In the genomic region with DNA sequence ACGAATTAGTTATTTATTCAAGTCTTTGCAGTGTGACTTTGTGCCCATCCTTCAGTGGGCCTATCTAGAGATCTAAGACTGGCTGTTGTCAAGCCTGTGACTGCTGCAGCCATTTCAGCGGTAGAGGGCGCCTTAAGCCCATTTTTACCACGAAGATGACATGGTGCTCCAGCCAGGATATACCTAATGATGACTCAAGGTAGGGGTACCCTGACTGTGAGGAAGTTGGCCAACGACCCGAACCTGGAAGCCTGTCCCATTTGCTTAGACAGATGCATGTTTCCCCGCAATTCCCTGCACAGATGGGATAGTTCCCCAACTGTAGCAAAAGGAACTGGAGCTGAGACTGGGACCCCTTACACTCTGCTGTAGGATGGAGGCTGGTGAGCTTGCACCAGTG, we compare ENCODE assay signal across 8 cellular contexts. TPM values are rescaled to one million over a fixed set of nuclear protein-coding genes. Genes with fewer than 3 reads are reported as not detected.
DNase-seq lines count a peak whose midpoint lies in the region; ATAC-seq and TF ChIP-seq lines count a peak whose summit lies in the region.

No MANE protein-coding gene starts in this region.

- ATAC-seq in Panc1 (peak; percentile 69), HG03097 (IDR thresholded peaks at IDR 0.05; ENCODE audit: low FRiP score, unreplicated experiment) (no peak), HG03135 (IDR thresholded peaks at IDR 0.05; ENCODE audit: unreplicated experiment) (no peak)

- H3K4me1 ChIP-seq in A673 (ENCODE audit: insufficient read depth, low read length, poor library complexity, severe bottlenecking): no peaks in the 10 kb centered on the region
- no peaks in the 10 kb centered on the region for H3K4me1 ChIP-seq in Panc1 (ENCODE audit: control insufficient read depth, insufficient read depth, low read length)
- H3K4me1 ChIP-seq in thyroid gland: no peaks in the 10 kb centered on the region

- in situ Hi-C loops in Panc1 (cut with HindIII; ENCODE audit: low pct_unique_long_range_greater_than_20kb, low sequenced_read_pairs): no loop called here

- DNase-seq in A673 (ENCODE audit: low spot score) (peak; percentile 76), H7 (peak; percentile 69), Panc1 (ENCODE audit: low read depth, low spot score) (no peak), foreskin melanocyte (peak; percentile 5), thyroid gland (no peak)
- no peak for DNase-seq in activated CD8-positive, alpha-beta memory T cell treated with anti-CD3 and anti-CD28 coated beads, Interleukin-2, amount 50 U/mL, for 4 hours

- 60 to 68% methylated on average over 7 of the region's 7 CpGs for WGBS in thyroid gland, 2 donors

- no peak overlapping the region for H3K4me3 ChIP-seq in A673 (ENCODE audit: low read depth, low read length, poor library complexity, severe bottlenecking)
- H3K4me3 ChIP-seq in H7 (ENCODE audit: insufficient read depth, low read depth, low read length): no peak overlapping the region
- H3K4me3 ChIP-seq in Panc1 (ENCODE audit: low read depth in 2 of 2, low read length in 2 of 2): no peak overlapping the region
- no peak overlapping the region for H3K4me3 ChIP-seq in thyroid gland (replicated peaks in 1 of 3)

- TF ChIP-seq CTCF in A673 (conservative IDR thresholded peaks at IDR 0.05; ENCODE audit: low read depth, low read length) (peak; percentile 87), Panc1 (IDR thresholded peaks at IDR 0.05) (peak; percentile 78), thyroid gland (IDR thresholded peaks at IDR 0.05) (no peak)

- TF ChIP-seq POLR2A in thyroid gland (IDR thresholded peaks at IDR 0.05): no peak

- no TSS peak for BruUV-seq in A673 (replicated peaks; lab: Mats Ljungman, UMichigan)
- BruUV-seq in Panc1 (replicated peaks; lab: Mats Ljungman, UMichigan): no TSS peak

- intact Hi-C loops in A673 (cut with micrococcal nuclease; ENCODE audit: unreplicated experiment) (loop anchor here (5.0 kb wide), 3 partner anchors 97 to 952 kb away; no protein-coding TSS in a partner anchor), Panc1 (cut with micrococcal nuclease; ENCODE audit: unreplicated experiment) (no loop called here), thyroid gland (cut with DNase I) (no loop called here)

- no peaks in the 10 kb centered on the region for H3K27me3 ChIP-seq in A673 (replicated peaks; ENCODE audit: insufficient read depth, low read depth, low read length, poor library complexity)
- H3K27me3 ChIP-seq in H7 (ENCODE audit: control insufficient read depth, insufficient read depth, low read length): no peaks in the 10 kb centered on the region
- no peaks in the 10 kb centered on the region for H3K27me3 ChIP-seq in Panc1 (ENCODE audit: control insufficient read depth, insufficient read depth, low read length)
- H3K27me3 ChIP-seq in thyroid gland: no peaks in the 10 kb centered on the region

- H3K36me3 ChIP-seq in A673 (ENCODE audit: insufficient read depth, low read length, poor library complexity, severe bottlenecking): no peaks in the 10 kb centered on the region
- H3K36me3 ChIP-seq in H7 (replicated peaks; ENCODE audit: control insufficient read depth, insufficient read depth, low read length): no peaks in the 10 kb centered on the region; the same call in 1 of the 2 replicates
- no peaks in the 10 kb centered on the region for H3K36me3 ChIP-seq in Panc1 (ENCODE audit: control insufficient read depth, insufficient read depth, low read length)
- no peaks in the 10 kb centered on the region for H3K36me3 ChIP-seq in thyroid gland

- CTCF ChIA-PET in A673 (lab: Charles Lee): interaction anchor here (0.6 to 1.6 kb wide), 4 partner anchors 19 to 797 kb away, joined by 3 to 7 read pairs (median 5); no protein-coding TSS in a partner anchor
- CTCF ChIA-PET in Panc1 (lab: Charles Lee): no interaction called here

- no peaks in the 10 kb centered on the region for H3K9me3 ChIP-seq in A673 (ENCODE audit: low read depth, low read length, poor library complexity, severe bottlenecking)
- no peaks in the 10 kb centered on the region for H3K9me3 ChIP-seq in Panc1 (ENCODE audit: control insufficient read depth, insufficient read depth, low read depth, low read length)
- no peaks in the 10 kb centered on the region for H3K9me3 ChIP-seq in thyroid gland

- POLR2A ChIA-PET in A673 (lab: Charles Lee; ENCODE audit: low non-redundant PET): interaction anchor here (0.7 kb wide), 1 partner anchor 1123 kb away, joined by 3 read pairs; no protein-coding TSS in a partner anchor
- POLR2A ChIA-PET in Panc1 (lab: Charles Lee): interaction anchor here (0.6 kb wide), 1 partner anchor 971 kb away, joined by 4 read pairs; no protein-coding TSS in a partner anchor

- H3K27ac ChIP-seq in A673 (ENCODE audit: low read depth, low read length, poor library complexity, severe bottlenecking) (no peak overlapping the region), Panc1 (ENCODE audit: low read length) (no peak overlapping the region), thyroid gland (no peak overlapping the region)

RNA-seq across cellular contexts. Expression of a gene that starts 41.3 kb away (rescaled TPM):
- total RNA-seq in A673 (2021): 39.4 and 41.8 TPM in 2 replicates
- total RNA-seq in H7 (2014; rRNA removed; shearing (Covaris generic)): 31.0 and 60.2 TPM in 2 replicates
- total RNA-seq in Panc1 (2021; ENCODE audit: unreplicated experiment): 22.9 TPM
- polyA plus RNA-seq in Panc1 (2012; ENCODE audit: insufficient read length): 7.4 TPM
- total RNA-seq in thyroid gland: 10 to 100 TPM; 25.2 to 74.7 (median 34.7) TPM

RNA-seq across cellular contexts. Expression of a gene that starts 45.1 kb away (rescaled TPM):
- not detected in 2 replicates for total RNA-seq in A673 (2021)
- 0.11 TPM in 1 of 2 replicates, not detected in the other for total RNA-seq in H7 (2014; rRNA removed; shearing (Covaris generic))
- total RNA-seq in Panc1 (2021; ENCODE audit: unreplicated experiment): not detected
- polyA plus RNA-seq in Panc1 (2012; ENCODE audit: insufficient read length): not detected
- under 1 TPM in 1 of 4 donors, not detected in 3; 0.40 TPM for total RNA-seq in thyroid gland

Comparison
In these comparisons a context has a peak if more than half of its experiments do, and no peak if none do; other contexts are left out.
1. DNase-seq: peak in A673 (single experiment), H7 (single experiment) and foreskin melanocyte (single experiment); none in Panc1 (single experiment), thyroid gland (0 of 2) and activated CD8-positive, alpha-beta memory T cell treated with anti-CD3 and anti-CD28 coated beads, Interleukin-2, amount 50 U/mL, for 4 hours (single experiment).
2. CTCF ChIP-seq: peak in A673 (single experiment) and Panc1 (single experiment); none in thyroid gland (0 of 6).